Comparison of ENCODE assay signal across 12 cellular contexts in genomic region chr19:45445139-45445538, GRCh38. TPM values are rescaled to one million over a fixed set of nuclear protein-coding genes. Genes with fewer than 3 reads are reported as not detected.
DNase-seq lines count a peak whose midpoint lies in the region; ATAC-seq and TF ChIP-seq lines count a peak whose summit lies in the region.
"Had no signal": no experiment of that assay in that cellular context is flagged by ENCODE, and none has a peak within 500 bp of the region (broad histone marks: within the 10 kb centered on the region; RNA-seq: fewer than 3 reads in every experiment).

No MANE protein-coding gene starts in this region.

- TF ChIP-seq CTCF in activated CD8-positive, alpha-beta T cell treated with anti-CD3 and anti-CD28 coated beads for 36 hours (IDR thresholded peaks at IDR 0.05), result no peak

- H3K4me1 Mint-ChIP-seq in activated CD8-positive, alpha-beta T cell treated with anti-CD3 and anti-CD28 coated beads, Interleukin-2, amount 10 ng/mL, durations not matched to agents 7 days and 5 days (ENCODE audit: low read depth), result peaks cover 63% of the 10 kb centered on the region
- peaks cover 53% of the 10 kb centered on the region for H3K4me1 Mint-ChIP-seq in activated CD8-positive, alpha-beta T cell treated with anti-CD3 and anti-CD28 coated beads for 36 hours (ENCODE audit: low read depth)

- no peak overlapping the region for H3K27ac Mint-ChIP-seq in activated CD8-positive, alpha-beta T cell treated with anti-CD3 and anti-CD28 coated beads, Interleukin-2, amount 10 ng/mL, durations not matched to agents 7 days and 5 days
- H3K27ac Mint-ChIP-seq in activated CD8-positive, alpha-beta T cell treated with anti-CD3 and anti-CD28 coated beads for 36 hours, result no peak overlapping the region

- no peak overlapping the region for H3K27ac ChIP-seq in mesendoderm (ENCODE audit: low read depth, low read length)
- peak overlapping the region; percentile 90 for H3K27ac ChIP-seq in temporal lobe (ENCODE audit: low read depth, low read length)

- no peak overlapping the region for H4K5ac ChIP-seq in mesendoderm (ENCODE audit: low read length)

- peak overlapping the region; percentile 90 for H3K56ac ChIP-seq in mesendoderm (ENCODE audit: low read length)

- peak overlapping the region; percentile 77 for H3K9ac ChIP-seq in adipocyte (ENCODE audit: low read length)
- H3K9ac ChIP-seq in mesendoderm (ENCODE audit: low read length), result no peak overlapping the region

- H3K4me1 ChIP-seq in adipocyte (ENCODE audit: control insufficient read depth, insufficient read depth, low read length) (peaks cover 25% of the 10 kb centered on the region), mesendoderm (ENCODE audit: control insufficient read depth, low read depth, low read length) (peaks cover 5% of the 10 kb centered on the region)

- no peak overlapping the region for H2AK5ac ChIP-seq in mesendoderm (ENCODE audit: low read length)

- H3K27me3 Mint-ChIP-seq in activated CD8-positive, alpha-beta T cell treated with anti-CD3 and anti-CD28 coated beads, Interleukin-2, amount 10 ng/mL, durations not matched to agents 7 days and 5 days (ENCODE audit: low read depth), result no peaks in the 10 kb centered on the region
- no peaks in the 10 kb centered on the region for H3K27me3 Mint-ChIP-seq in activated CD8-positive, alpha-beta T cell treated with anti-CD3 and anti-CD28 coated beads for 36 hours

- H3K4ac ChIP-seq in mesendoderm (ENCODE audit: low read depth, low read length), result no peak overlapping the region

- H3K79me1 ChIP-seq in mesendoderm (ENCODE audit: low read length), result no peaks in the 10 kb centered on the region

- POLR2A ChIA-PET in activated CD8-positive, alpha-beta T cell treated with anti-CD3 and anti-CD28 coated beads, Interleukin-2, amount 10 ng/mL, durations not matched to agents 7 days and 5 days (lab: Charles Lee), result interaction anchor here (1.1 to 2.1 kb wide), 3 partner anchors 23 to 33 kb away, joined by 3 to 10 read pairs (median 6); partner anchors contain the start of gene FOSB
- POLR2A ChIA-PET in activated CD8-positive, alpha-beta T cell treated with anti-CD3 and anti-CD28 coated beads for 36 hours (lab: Charles Lee), result interaction anchor here (1.0 to 3.0 kb wide), 5 partner anchors 24 to 35 kb away, joined by 3 to 11 read pairs (median 4); partner anchors contain the start of gene FOSB

- peaks cover 2% of the 10 kb centered on the region for H3K36me3 Mint-ChIP-seq in activated CD8-positive, alpha-beta T cell treated with anti-CD3 and anti-CD28 coated beads, Interleukin-2, amount 10 ng/mL, durations not matched to agents 7 days and 5 days (ENCODE audit: low read depth)
- H3K36me3 Mint-ChIP-seq in activated CD8-positive, alpha-beta T cell treated with anti-CD3 and anti-CD28 coated beads for 36 hours (ENCODE audit: low read depth), result peaks cover 5% of the 10 kb centered on the region

- H2BK120ac ChIP-seq in mesendoderm (ENCODE audit: low read depth, low read length), result no peak overlapping the region

- H3K4me2 ChIP-seq in mesendoderm (ENCODE audit: low read length), result no peak overlapping the region

- no peaks in the 10 kb centered on the region for H3K9me3 ChIP-seq in adipocyte (ENCODE audit: control insufficient read depth, low read length)
- H3K9me3 ChIP-seq: right atrium auricular region had no signal

- no peak overlapping the region for H3K23ac ChIP-seq in mesendoderm (ENCODE audit: low read length)

- ATAC-seq in activated CD8-positive, alpha-beta T cell treated with anti-CD3 and anti-CD28 coated beads, Interleukin-2, amount 10 ng/mL, durations not matched to agents 7 days and 5 days, result no peak
- no peak for ATAC-seq in activated CD8-positive, alpha-beta T cell treated with anti-CD3 and anti-CD28 coated beads for 36 hours

- H3K27me3 ChIP-seq in adipocyte (replicated peaks; ENCODE audit: control insufficient read depth, insufficient read depth, low read length), result no peaks in the 10 kb centered on the region
- H3K27me3 ChIP-seq in mesendoderm (ENCODE audit: insufficient read depth, low read length, poor library complexity), result no peaks in the 10 kb centered on the region
- H3K27me3 ChIP-seq: right atrium auricular region had no signal

- H2BK5ac ChIP-seq in mesendoderm (ENCODE audit: low read length), result no peak overlapping the region

- H3K4me3 ChIP-seq in adipocyte (ENCODE audit: low read length) (no peak overlapping the region), mesendoderm (ENCODE audit: low read length) (no peak overlapping the region)

- intact Hi-C loops in activated CD8-positive, alpha-beta T cell treated with anti-CD3 and anti-CD28 coated beads for 36 hours (cut with micrococcal nuclease), result no loop called here

- no peak overlapping the region for H2BK15ac ChIP-seq in mesendoderm (replicated peaks; ENCODE audit: low read depth)

- DNase-seq in activated CD8-positive, alpha-beta T cell treated with anti-CD3 and anti-CD28 coated beads, Interleukin-2, amount 10 ng/mL, durations not matched to agents 7 days and 5 days, result no peak
- DNase-seq in activated CD8-positive, alpha-beta T cell treated with anti-CD3 and anti-CD28 coated beads for 36 hours, result no peak
- no peak for DNase-seq in adipocyte (ENCODE audit: low read depth)
- DNase-seq in mesendoderm, result no peak
- DNase-seq in LoVo (ENCODE audit: low spot score), result no peak
- DNase-seq in A172 (ENCODE audit: low spot score), result no peak
- no peak for DNase-seq in mesenteric fat pad (ENCODE audit: low spot score)
- DNase-seq: ACHN, NCI-H1930, SW 1271 had no signal

- CTCF ChIA-PET in activated CD8-positive, alpha-beta T cell treated with anti-CD3 and anti-CD28 coated beads, Interleukin-2, amount 10 ng/mL, durations not matched to agents 7 days and 5 days (lab: Charles Lee), result interaction anchor here (0.9 to 6.4 kb wide), 7 partner anchors 17 to 248 kb away, joined by 3 to 96 read pairs (median 9); partner anchors contain the start of genes FOSB and QPCTL
- CTCF ChIA-PET in activated CD8-positive, alpha-beta T cell treated with anti-CD3 and anti-CD28 coated beads for 36 hours (lab: Charles Lee), result interaction anchor here (0.6 to 6.0 kb wide), 10 partner anchors 12 to 1559 kb away, joined by 3 to 72 read pairs (median 4); partner anchors contain the start of gene FOSB

- no CpG with 5 or more reads among the region's 4 CpGs for WGBS in mesendoderm (ENCODE audit: extremely low coverage, insufficient coverage, low lambda C conversion rate)

- no peaks in the 10 kb centered on the region for H3K79me2 ChIP-seq in mesendoderm (ENCODE audit: control insufficient read depth, insufficient read depth, low read length)

- no peak overlapping the region for H3K18ac ChIP-seq in mesendoderm (ENCODE audit: low read length)

- H3K36me3 ChIP-seq in adipocyte (ENCODE audit: control insufficient read depth, insufficient read depth, low read length, severe bottlenecking) (no peaks in the 10 kb centered on the region), mesendoderm (ENCODE audit: control insufficient read depth, insufficient read depth, low read length) (no peaks in the 10 kb centered on the region)
- H3K36me3 ChIP-seq: right atrium auricular region had no signal

- H4K8ac ChIP-seq in mesendoderm (ENCODE audit: low read depth, low read length), result no peak overlapping the region

- peak overlapping the region; percentile 26 for H3K4me3 Mint-ChIP-seq in activated CD8-positive, alpha-beta T cell treated with anti-CD3 and anti-CD28 coated beads, Interleukin-2, amount 10 ng/mL, durations not matched to agents 7 days and 5 days
- H3K4me3 Mint-ChIP-seq in activated CD8-positive, alpha-beta T cell treated with anti-CD3 and anti-CD28 coated beads for 36 hours, result no peak overlapping the region

- H3K9me3 Mint-ChIP-seq in activated CD8-positive, alpha-beta T cell treated with anti-CD3 and anti-CD28 coated beads, Interleukin-2, amount 10 ng/mL, durations not matched to agents 7 days and 5 days (ENCODE audit: insufficient read depth), result no peaks in the 10 kb centered on the region
- H3K9me3 Mint-ChIP-seq in activated CD8-positive, alpha-beta T cell treated with anti-CD3 and anti-CD28 coated beads for 36 hours, result no peaks in the 10 kb centered on the region

RNA-seq across cellular contexts. Expression of gene ERCC1, which starts 21.4 kb away (rescaled TPM):
- total RNA-seq in activated CD8-positive, alpha-beta T cell treated with anti-CD3 and anti-CD28 coated beads, Interleukin-2, amount 10 ng/mL, durations not matched to agents 7 days and 5 days, result 10 to 100 TPM; 57.5 to 64.8 TPM
- total RNA-seq in activated CD8-positive, alpha-beta T cell treated with anti-CD3 and anti-CD28 coated beads for 36 hours, result 10 to 100 TPM; 41.6 to 46.5 TPM
- polyA plus RNA-seq in mesendoderm (2013, experiment 1 of 2), result 41.5 TPM
- polyA plus RNA-seq in mesendoderm (2013, experiment 2 of 2), result 39.9 TPM
- total RNA-seq in temporal lobe (43.8 TPM), mesenteric fat pad (82.3 TPM)
- 45.5 and 60.2 TPM in 2 replicates for total RNA-seq in A172 (2014; rRNA removed; shearing (Covaris generic))

RNA-seq across cellular contexts. Expression of gene FOSB, which starts 22.7 kb away (rescaled TPM):
- 100 to 1,000 TPM; 154 to 172 TPM for total RNA-seq in activated CD8-positive, alpha-beta T cell treated with anti-CD3 and anti-CD28 coated beads, Interleukin-2, amount 10 ng/mL, durations not matched to agents 7 days and 5 days
- total RNA-seq in activated CD8-positive, alpha-beta T cell treated with anti-CD3 and anti-CD28 coated beads for 36 hours, result 10 to 100 TPM; 70.0 to 71.2 TPM
- polyA plus RNA-seq in mesendoderm (2013, experiment 1 of 2), result 0.29 TPM
- 0.34 TPM for polyA plus RNA-seq in mesendoderm (2013, experiment 2 of 2)
- 0.49 TPM for total RNA-seq in temporal lobe
- total RNA-seq in A172 (2014; rRNA removed; shearing (Covaris generic)), result 0.17 TPM in 1 of 2 replicates, not detected in the other
- total RNA-seq in mesenteric fat pad, result 907 TPM

RNA-seq across cellular contexts. Expression of gene POLR1G, which starts 38.7 kb away (rescaled TPM):
- total RNA-seq in activated CD8-positive, alpha-beta T cell treated with anti-CD3 and anti-CD28 coated beads, Interleukin-2, amount 10 ng/mL, durations not matched to agents 7 days and 5 days, result 10 to 100 TPM in 1 of 2 experiments, 1 to 10 TPM in 1; 9.5 to 10.6 TPM
- total RNA-seq in activated CD8-positive, alpha-beta T cell treated with anti-CD3 and anti-CD28 coated beads for 36 hours, result 10 to 100 TPM in 1 of 2 experiments, 1 to 10 TPM in 1; 9.8 to 11.6 TPM
- 53.1 TPM for polyA plus RNA-seq in mesendoderm (2013, experiment 1 of 2)
- 52.0 TPM for polyA plus RNA-seq in mesendoderm (2013, experiment 2 of 2)
- 4.2 TPM for total RNA-seq in temporal lobe
- total RNA-seq in A172 (2014; rRNA removed; shearing (Covaris generic)), result 15.2 TPM in 2 replicates
- total RNA-seq in mesenteric fat pad, result 6.7 TPM

RNA-seq across cellular contexts. Expression of gene PPP1R13L, which starts 40.3 kb away (rescaled TPM):
- 10 to 100 TPM; 11.8 to 13.4 TPM for total RNA-seq in activated CD8-positive, alpha-beta T cell treated with anti-CD3 and anti-CD28 coated beads, Interleukin-2, amount 10 ng/mL, durations not matched to agents 7 days and 5 days
- 1 to 10 TPM; 4.6 to 5.8 TPM for total RNA-seq in activated CD8-positive, alpha-beta T cell treated with anti-CD3 and anti-CD28 coated beads for 36 hours
- polyA plus RNA-seq in mesendoderm (2013, experiment 1 of 2), result 40.0 TPM
- polyA plus RNA-seq in mesendoderm (2013, experiment 2 of 2), result 39.1 TPM
- total RNA-seq in temporal lobe (0.49 TPM), mesenteric fat pad (17.6 TPM)
- total RNA-seq in A172 (2014; rRNA removed; shearing (Covaris generic)), result 19.9 and 27.8 TPM in 2 replicates

RNA-seq across cellular contexts. Expression of gene RTN2, which starts 51.7 kb away (rescaled TPM):
- 1 to 10 TPM; 2.0 to 3.4 TPM for total RNA-seq in activated CD8-positive, alpha-beta T cell treated with anti-CD3 and anti-CD28 coated beads, Interleukin-2, amount 10 ng/mL, durations not matched to agents 7 days and 5 days
- total RNA-seq in activated CD8-positive, alpha-beta T cell treated with anti-CD3 and anti-CD28 coated beads for 36 hours, result 1 to 10 TPM; 2.6 to 3.0 TPM
- 17.1 TPM for polyA plus RNA-seq in mesendoderm (2013, experiment 1 of 2)
- 17.0 TPM for polyA plus RNA-seq in mesendoderm (2013, experiment 2 of 2)
- 58.8 TPM for total RNA-seq in temporal lobe
- 3.4 and 7.7 TPM in 2 replicates for total RNA-seq in A172 (2014; rRNA removed; shearing (Covaris generic))
- 8.3 TPM for total RNA-seq in mesenteric fat pad

Comparison
In these comparisons a context has a peak if more than half of its experiments do, and no peak if none do; other contexts are left out.
1. RNA of gene FOSB, which starts 22.7 kb away (total RNA-seq): 907 TPM in mesenteric fat pad (single experiment), 154 to 172 TPM in activated CD8-positive, alpha-beta T cell treated with anti-CD3 and anti-CD28 coated beads, Interleukin-2, amount 10 ng/mL, durations not matched to agents 7 days and 5 days and 70.0 to 71.2 TPM in activated CD8-positive, alpha-beta T cell treated with anti-CD3 and anti-CD28 coated beads for 36 hours; 0.49 TPM in temporal lobe (single experiment) and 0.17 TPM in A172; every median in the first group is over 10 times any median in the second.